ENCODE assay signal across 8 cellular contexts in genomic region chr1:121051161-121051790, GRCh38.
A peak's percentile ranks its signal among the peaks of the same experiment; 100 is the strongest.
DNase-seq lines count a peak whose midpoint lies in the region; ATAC-seq and TF ChIP-seq lines count a peak whose summit lies in the region.
"Not testable (repeated sequence)": the region's sequence is repeated elsewhere in the genome, so short reads cannot be mapped to it uniquely, and the experiment has no call there.

No MANE protein-coding gene starts in this region.

- peaks cover 19% of the 10 kb centered on the region for H3K4me1 Mint-ChIP-seq in CD14-positive monocyte
- H3K4me1 Mint-ChIP-seq in activated CD4-positive, alpha-beta T cell treated with anti-CD3 and anti-CD28 coated beads, Interleukin-2, amount 10 ng/mL, durations not matched to agents 24 days and 14 days; activated naive CD8-positive, alpha-beta T cell treated with anti-CD3 and anti-CD28 coated beads, Interleukin-2, amount 10 ng/mL, durations not matched to agents 7 days and 5 days; nephron: not testable (repeated sequence)

- WGBS in right lobe of liver (ENCODE audit: insufficient coverage, low coverage, low lambda C conversion rate, missing lambda C conversion rate) = 22% methylated on average over 9 of the region's 40 CpGs
- 42 to 60% (median 51%) methylated on average over 10 to 26 of the region's 40 CpGs for WGBS in spleen, 5 donors

- not testable (repeated sequence) for H3K4me1 ChIP-seq in right lobe of liver, spleen

- not testable (repeated sequence) for TF ChIP-seq POLR2A in right lobe of liver (IDR thresholded peaks at IDR 0.05); spleen (IDR thresholded peaks at IDR 0.05)

- peak overlapping the region; percentile 14; the same call in 1 of the 2 replicates for H3K4me3 ChIP-seq in H7 (ENCODE audit: insufficient read depth, low read depth, low read length)
- not testable (repeated sequence) for H3K4me3 ChIP-seq in right lobe of liver, spleen

- not testable (repeated sequence) for DNase-seq in CD14-positive monocyte (ENCODE audit: low spot score); H7; activated CD4-positive, alpha-beta T cell treated with anti-CD3 and anti-CD28 coated beads, Interleukin-2, amount 10 ng/mL, durations not matched to agents 24 days and 14 days; activated naive CD8-positive, alpha-beta T cell treated with anti-CD3 and anti-CD28 coated beads, Interleukin-2, amount 10 ng/mL, durations not matched to agents 7 days and 5 days; right lobe of liver
- DNase-seq in Right ventricle myocardium superior (peak; percentile 30), spleen (peak; percentile 74)

- H3K27me3 Mint-ChIP-seq in CD14-positive monocyte (ENCODE audit: low read depth in 3 of 3) (peaks cover 11 to 19% (median 14%) of the 10 kb centered on the region in 3 donors), nephron (ENCODE audit: low read depth) (peaks cover 43% of the 10 kb centered on the region)
- peaks cover 16% of the 10 kb centered on the region for H3K27me3 Mint-ChIP-seq in activated CD4-positive, alpha-beta T cell treated with anti-CD3 and anti-CD28 coated beads, Interleukin-2, amount 10 ng/mL, durations not matched to agents 24 days and 14 days
- peaks cover 13% of the 10 kb centered on the region for H3K27me3 Mint-ChIP-seq in activated naive CD8-positive, alpha-beta T cell treated with anti-CD3 and anti-CD28 coated beads, Interleukin-2, amount 10 ng/mL, durations not matched to agents 7 days and 5 days

- H3K27ac Mint-ChIP-seq in CD14-positive monocyte; activated CD4-positive, alpha-beta T cell treated with anti-CD3 and anti-CD28 coated beads, Interleukin-2, amount 10 ng/mL, durations not matched to agents 24 days and 14 days; activated naive CD8-positive, alpha-beta T cell treated with anti-CD3 and anti-CD28 coated beads, Interleukin-2, amount 10 ng/mL, durations not matched to agents 7 days and 5 days; nephron: not testable (repeated sequence)

- ATAC-seq in activated naive CD8-positive, alpha-beta T cell treated with anti-CD3 and anti-CD28 coated beads, Interleukin-2, amount 10 ng/mL, durations not matched to agents 7 days and 5 days (ENCODE audit: low read depth); Right ventricle myocardium superior (ENCODE audit: poor library complexity): not testable (repeated sequence)
- ATAC-seq in right lobe of liver = peak; percentile 24 to 42 (median 32)

- not testable (repeated sequence) for H3K27me3 ChIP-seq in H7 (ENCODE audit: control insufficient read depth, insufficient read depth, low read length); right lobe of liver
- H3K27me3 ChIP-seq in spleen (replicated peaks in 1 of 7) = peaks cover 0 to 21% (median 5%) of the 10 kb centered on the region in 7 donors

- H3K27ac ChIP-seq in right lobe of liver, spleen: not testable (repeated sequence)

- not testable (repeated sequence) for H3K36me3 ChIP-seq in H7 (replicated peaks; ENCODE audit: control insufficient read depth, insufficient read depth, low read length); right lobe of liver; spleen

- not testable (repeated sequence) for TF ChIP-seq CTCF in CD14-positive monocyte (IDR thresholded peaks at IDR 0.05); right lobe of liver (IDR thresholded peaks at IDR 0.05); nephron (IDR thresholded peaks at IDR 0.05; ENCODE audit: unreplicated experiment in 3 of 3); spleen (IDR thresholded peaks at IDR 0.05 in 8 of 11, conservative IDR thresholded peaks at IDR 0.05 in 3 of 11)

- not testable (repeated sequence) for H3K9me3 ChIP-seq in right lobe of liver, spleen

- not testable (repeated sequence) for H3K36me3 Mint-ChIP-seq in CD14-positive monocyte; activated CD4-positive, alpha-beta T cell treated with anti-CD3 and anti-CD28 coated beads, Interleukin-2, amount 10 ng/mL, durations not matched to agents 24 days and 14 days (ENCODE audit: low read depth); activated naive CD8-positive, alpha-beta T cell treated with anti-CD3 and anti-CD28 coated beads, Interleukin-2, amount 10 ng/mL, durations not matched to agents 7 days and 5 days; nephron (ENCODE audit: low read depth)

- intact Hi-C loops in CD14-positive monocyte (cut with micrococcal nuclease); activated CD4-positive, alpha-beta T cell treated with anti-CD3 and anti-CD28 coated beads, Interleukin-2, amount 10 ng/mL, durations not matched to agents 24 days and 14 days (cut with micrococcal nuclease); Right ventricle myocardium superior (cut with DNase I); right lobe of liver (cut with DNase I); spleen (cut with DNase I; ENCODE audit: low total_unique reads): not testable (repeated sequence)

- POLR2A ChIA-PET in activated naive CD8-positive, alpha-beta T cell treated with anti-CD3 and anti-CD28 coated beads, Interleukin-2, amount 10 ng/mL, durations not matched to agents 7 days and 5 days (lab: Charles Lee) = not testable (repeated sequence)

- H3K4me3 Mint-ChIP-seq in CD14-positive monocyte (peak overlapping the region; percentile 9 to 77), nephron (peak overlapping the region in 2 of 3 experiments; percentile 23 to 50)
- peak overlapping the region; percentile 34 for H3K4me3 Mint-ChIP-seq in activated CD4-positive, alpha-beta T cell treated with anti-CD3 and anti-CD28 coated beads, Interleukin-2, amount 10 ng/mL, durations not matched to agents 24 days and 14 days
- peak overlapping the region; percentile 45 for H3K4me3 Mint-ChIP-seq in activated naive CD8-positive, alpha-beta T cell treated with anti-CD3 and anti-CD28 coated beads, Interleukin-2, amount 10 ng/mL, durations not matched to agents 7 days and 5 days

- not testable (repeated sequence) for H3K9me3 Mint-ChIP-seq in CD14-positive monocyte; activated CD4-positive, alpha-beta T cell treated with anti-CD3 and anti-CD28 coated beads, Interleukin-2, amount 10 ng/mL, durations not matched to agents 24 days and 14 days; activated naive CD8-positive, alpha-beta T cell treated with anti-CD3 and anti-CD28 coated beads, Interleukin-2, amount 10 ng/mL, durations not matched to agents 7 days and 5 days; nephron
